7 cellular contexts compared by ENCODE assay signal in genomic region chr6:90296346-90297123, GRCh38. TPM values are rescaled to one million over a fixed set of nuclear protein-coding genes. Genes with fewer than 3 reads are reported as not detected.
DNase-seq lines count a peak whose midpoint lies in the region; ATAC-seq, FAIRE-seq and TF ChIP-seq lines count a peak whose summit lies in the region.

Gene BACH2 (minus strand): TSS chr6:90296843. CDS start chr6:90008844, 287,999 bp downstream.

- H3K4me1 ChIP-seq in keratinocyte (ENCODE audit: control insufficient read depth, extremely low read depth, insufficient read depth, low read length): peaks cover 2% of the 10 kb centered on the region

- H3K36me3 ChIP-seq in keratinocyte (ENCODE audit: control insufficient read depth in 2 of 2, extremely low read depth in 1 of 2, insufficient read depth in 2 of 2, low read length in 2 of 2): no peaks in the 10 kb centered on the region

- no peaks in the 10 kb centered on the region for H3K79me2 ChIP-seq in keratinocyte (ENCODE audit: control insufficient read depth, insufficient read depth, low read length)

- H3K4me3 ChIP-seq in keratinocyte (ENCODE audit: control insufficient read depth in 2 of 3, extremely low read depth in 1 of 3, insufficient read depth in 2 of 3, low read depth in 1 of 3, low read length in 3 of 3): peak within 1 kb of the TSS; percentile 66 to 82 (median 75)

- TF ChIP-seq CTCF in keratinocyte (optimal IDR thresholded peaks at IDR 0.05 in 1 of 3, IDR thresholded peaks at IDR 0.05 in 1 of 3, conservative IDR thresholded peaks at IDR 0.05 in 1 of 3; ENCODE audit: extremely low read depth in 1 of 3, insufficient read depth in 2 of 3, low read length in 3 of 3): peak in 2 of 3 experiments; percentile 17 to 23

- peak; percentile 61 for ATAC-seq in GM18858 (IDR thresholded peaks at IDR 0.05; ENCODE audit: unreplicated experiment)
- peak; percentile 47 for ATAC-seq in HG03064 (IDR thresholded peaks at IDR 0.05; ENCODE audit: low read depth, unreplicated experiment)

- dilution Hi-C loops in keratinocyte (cut with MboI; ENCODE audit: extremely low pct_ligation_motif_present, low sequenced_read_pairs): no loop called here

- H3K9me1 ChIP-seq in keratinocyte (ENCODE audit: control insufficient read depth, extremely low read depth, insufficient read depth, low read length): no peaks in the 10 kb centered on the region

- peak; percentile 87 for DNase-seq in NCI-H2171 (lab: John Stamatoyannopoulos, UW)
- peak; percentile 78 for DNase-seq in activated CD4-positive, CD25-positive, alpha-beta regulatory T cell treated with anti-CD3 and anti-CD28 coated beads, Interleukin-2, amount 50 U/mL, for 16 hours (ENCODE audit: low read depth, low spot score)
- DNase-seq in central memory CD4-positive, alpha-beta T cell: peak; percentile 92
- no peak for DNase-seq in keratinocyte (ENCODE audit: low read depth, low spot score)
- peak; percentile 91 for DNase-seq in stimulated activated CD4-positive, alpha-beta T cell treated with anti-CD3 and anti-CD28 coated beads, Interleukin-12 subunit alpha, Interleukin-12 subunit beta, amount 100 ng/mL, for 4 hours

- H3K27me3 ChIP-seq in keratinocyte (ENCODE audit: control insufficient read depth, extremely low read depth, insufficient read depth, low read length): no peaks in the 10 kb centered on the region

- peak within 1 kb of the TSS; percentile 88 for H3K4me2 ChIP-seq in keratinocyte (ENCODE audit: control insufficient read depth, extremely low read depth, insufficient read depth, low read depth, low read length)

- peak within 1 kb of the TSS; percentile 25 for H3K27ac ChIP-seq in keratinocyte (ENCODE audit: control insufficient read depth, insufficient read depth, low read length)

- no peaks in the 10 kb centered on the region for H4K20me1 ChIP-seq in keratinocyte (ENCODE audit: control insufficient read depth, extremely low read depth, insufficient read depth, low read length)

- FAIRE-seq in keratinocyte (lab: Jason Lieb, UNC): no peak

- peak within 1 kb of the TSS; percentile 72 for H3K9ac ChIP-seq in keratinocyte (ENCODE audit: control insufficient read depth, extremely low read depth, insufficient read depth, low read length)

- H3K9me3 ChIP-seq in keratinocyte (ENCODE audit: control insufficient read depth, low read depth, low read length): no peaks in the 10 kb centered on the region

- peak within 1 kb of the TSS; percentile 91 for H2AFZ ChIP-seq in keratinocyte (ENCODE audit: control insufficient read depth, low read length)

RNA-seq across cellular contexts. Expression of gene BACH2, which starts in this region (rescaled TPM):
- 0.50 to 0.76 TPM (median 0.62 TPM) in 3 replicates for polyA plus RNA-seq in keratinocyte
- 0.39 TPM for polyA plus RNA-seq in keratinocyte (2011; ENCODE audit: low read depth)
- polyA plus RNA-seq in keratinocyte (2011; cell fraction: cytosol; rRNA removed): 0.45 and 0.48 TPM in 2 replicates
- 1.4 and 1.6 TPM in 2 replicates for polyA plus RNA-seq in keratinocyte (2011; cell fraction: nucleus; rRNA removed)
- polyA plus RNA-seq in keratinocyte (2012; ENCODE audit: low replicate concordance): 0.58 and 0.76 TPM in 2 replicates
- polyA minus RNA-seq in keratinocyte: 1.2 to 4.0 TPM (median 1.3 TPM) in 3 replicates
- 0.38 TPM for polyA minus RNA-seq in keratinocyte (2011; cell fraction: cytosol; rRNA and poly(A)+ RNA removed)
- polyA minus RNA-seq in keratinocyte (2011; cell fraction: nucleus; rRNA and poly(A)+ RNA removed): 2.3 and 3.2 TPM in 2 replicates
